1 cellular context compared by ENCODE assay signal in the genomic region with DNA sequence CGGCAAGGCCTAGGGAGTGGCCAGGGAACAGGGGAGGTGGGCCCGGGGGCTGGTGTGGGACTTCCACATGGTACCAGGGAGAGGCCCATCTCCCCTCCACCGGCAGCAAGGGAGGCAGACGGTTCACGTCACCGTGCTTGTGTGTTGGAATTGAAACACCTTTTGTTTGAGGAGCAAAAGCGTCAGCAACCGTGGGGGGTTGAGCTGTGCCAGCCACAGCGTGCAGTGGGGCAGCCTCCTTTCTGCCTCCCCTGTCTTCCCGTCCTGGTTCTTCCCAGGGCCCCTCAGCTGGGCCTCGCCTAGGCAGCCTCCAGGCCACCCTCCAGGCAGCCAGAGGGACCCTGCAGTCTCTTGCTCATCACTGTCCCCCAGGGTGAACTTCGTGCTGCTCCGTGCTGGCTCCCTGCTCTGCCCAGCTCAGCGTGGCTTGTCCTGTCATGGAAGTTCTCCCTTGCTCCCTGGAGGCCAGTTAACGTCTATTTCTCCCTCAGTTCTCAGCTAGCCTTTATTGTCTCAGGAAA.
TF ChIP-seq lines count a peak whose summit lies in the region.

No MANE protein-coding gene starts in this region.

TF ChIP-seq in HEK293, 187 proteins besides CTCF, POLR2A, EP300 and RAD21 (continued from another document):
- TF ChIP-seq, protein P1, sequence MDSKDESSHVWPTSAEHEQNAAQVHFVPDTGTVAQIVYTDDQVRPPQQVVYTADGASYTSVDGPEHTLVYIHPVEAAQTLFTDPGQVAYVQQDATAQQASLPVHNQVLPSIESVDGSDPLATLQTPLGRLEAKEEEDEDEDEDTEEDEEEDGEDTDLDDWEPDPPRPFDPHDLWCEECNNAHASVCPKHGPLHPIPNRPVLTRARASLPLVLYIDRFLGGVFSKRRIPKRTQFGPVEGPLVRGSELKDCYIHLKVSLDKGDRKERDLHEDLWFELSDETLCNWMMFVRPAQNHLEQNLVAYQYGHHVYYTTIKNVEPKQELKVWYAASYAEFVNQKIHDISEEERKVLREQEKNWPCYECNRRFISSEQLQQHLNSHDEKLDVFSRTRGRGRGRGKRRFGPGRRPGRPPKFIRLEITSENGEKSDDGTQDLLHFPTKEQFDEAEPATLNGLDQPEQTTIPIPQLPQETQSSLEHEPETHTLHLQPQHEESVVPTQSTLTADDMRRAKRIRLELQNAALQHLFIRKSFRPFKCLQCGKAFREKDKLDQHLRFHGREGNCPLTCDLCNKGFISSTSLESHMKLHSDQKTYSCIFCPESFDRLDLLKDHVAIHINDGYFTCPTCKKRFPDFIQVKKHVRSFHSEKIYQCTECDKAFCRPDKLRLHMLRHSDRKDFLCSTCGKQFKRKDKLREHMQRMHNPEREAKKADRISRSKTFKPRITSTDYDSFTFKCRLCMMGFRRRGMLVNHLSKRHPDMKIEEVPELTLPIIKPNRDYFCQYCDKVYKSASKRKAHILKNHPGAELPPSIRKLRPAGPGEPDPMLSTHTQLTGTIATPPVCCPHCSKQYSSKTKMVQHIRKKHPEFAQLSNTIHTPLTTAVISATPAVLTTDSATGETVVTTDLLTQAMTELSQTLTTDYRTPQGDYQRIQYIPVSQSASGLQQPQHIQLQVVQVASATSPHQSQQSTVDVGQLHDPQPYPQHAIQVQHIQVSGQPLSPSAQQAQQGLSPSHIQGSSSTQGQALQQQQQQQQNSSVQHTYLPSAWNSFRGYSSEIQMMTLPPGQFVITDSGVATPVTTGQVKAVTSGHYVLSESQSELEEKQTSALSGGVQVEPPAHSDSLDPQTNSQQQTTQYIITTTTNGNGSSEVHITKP (tag by site-specific recombination; IDR thresholded peaks at IDR 0.05): no peak
- TF ChIP-seq ZNF623 (tag by site-specific recombination; IDR thresholded peaks at IDR 0.05) (no peak), SP3 (tag by site-specific recombination; IDR thresholded peaks at IDR 0.05) (no peak), SP2 (tag by site-specific recombination; IDR thresholded peaks at IDR 0.05) (no peak), ZNF76 (tag by site-specific recombination; IDR thresholded peaks at IDR 0.05; ENCODE audit: borderline replicate concordance, low read depth) (no peak), ZNF629 (tag by site-specific recombination; IDR thresholded peaks at IDR 0.05) (no peak), ZNF2 (tag by site-specific recombination; IDR thresholded peaks at IDR 0.05) (no peak), ZNF670 (tag by site-specific recombination; IDR thresholded peaks at IDR 0.05; ENCODE audit: low read depth) (no peak), ZNF658 (tag by site-specific recombination; IDR thresholded peaks at IDR 0.05) (no peak), ZNF112 (tag by site-specific recombination; IDR thresholded peaks at IDR 0.05) (no peak), ZNF792 (tag by site-specific recombination; IDR thresholded peaks at IDR 0.05) (no peak), ZNF211 (tag by site-specific recombination; IDR thresholded peaks at IDR 0.05; ENCODE audit: low read depth) (no peak), ZNF16 (tag by site-specific recombination; IDR thresholded peaks at IDR 0.05; ENCODE audit: low read depth) (no peak), ZNF266 (tag by site-specific recombination; IDR thresholded peaks at IDR 0.05; ENCODE audit: low read depth) (no peak), ZIC2 (tag by site-specific recombination; IDR thresholded peaks at IDR 0.05) (peak; percentile 96), ZNF707 (tag by site-specific recombination; IDR thresholded peaks at IDR 0.05) (no peak), BCL11A (tag by site-specific recombination; IDR thresholded peaks at IDR 0.05; ENCODE audit: low read depth) (no peak), ZBTB48 (tag by site-specific recombination; IDR thresholded peaks at IDR 0.05) (no peak)
- TF ChIP-seq, protein P2, sequence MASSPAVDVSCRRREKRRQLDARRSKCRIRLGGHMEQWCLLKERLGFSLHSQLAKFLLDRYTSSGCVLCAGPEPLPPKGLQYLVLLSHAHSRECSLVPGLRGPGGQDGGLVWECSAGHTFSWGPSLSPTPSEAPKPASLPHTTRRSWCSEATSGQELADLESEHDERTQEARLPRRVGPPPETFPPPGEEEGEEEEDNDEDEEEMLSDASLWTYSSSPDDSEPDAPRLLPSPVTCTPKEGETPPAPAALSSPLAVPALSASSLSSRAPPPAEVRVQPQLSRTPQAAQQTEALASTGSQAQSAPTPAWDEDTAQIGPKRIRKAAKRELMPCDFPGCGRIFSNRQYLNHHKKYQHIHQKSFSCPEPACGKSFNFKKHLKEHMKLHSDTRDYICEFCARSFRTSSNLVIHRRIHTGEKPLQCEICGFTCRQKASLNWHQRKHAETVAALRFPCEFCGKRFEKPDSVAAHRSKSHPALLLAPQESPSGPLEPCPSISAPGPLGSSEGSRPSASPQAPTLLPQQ (tag by site-specific recombination; IDR thresholded peaks at IDR 0.05): no peak
- TF ChIP-seq, protein P3, sequence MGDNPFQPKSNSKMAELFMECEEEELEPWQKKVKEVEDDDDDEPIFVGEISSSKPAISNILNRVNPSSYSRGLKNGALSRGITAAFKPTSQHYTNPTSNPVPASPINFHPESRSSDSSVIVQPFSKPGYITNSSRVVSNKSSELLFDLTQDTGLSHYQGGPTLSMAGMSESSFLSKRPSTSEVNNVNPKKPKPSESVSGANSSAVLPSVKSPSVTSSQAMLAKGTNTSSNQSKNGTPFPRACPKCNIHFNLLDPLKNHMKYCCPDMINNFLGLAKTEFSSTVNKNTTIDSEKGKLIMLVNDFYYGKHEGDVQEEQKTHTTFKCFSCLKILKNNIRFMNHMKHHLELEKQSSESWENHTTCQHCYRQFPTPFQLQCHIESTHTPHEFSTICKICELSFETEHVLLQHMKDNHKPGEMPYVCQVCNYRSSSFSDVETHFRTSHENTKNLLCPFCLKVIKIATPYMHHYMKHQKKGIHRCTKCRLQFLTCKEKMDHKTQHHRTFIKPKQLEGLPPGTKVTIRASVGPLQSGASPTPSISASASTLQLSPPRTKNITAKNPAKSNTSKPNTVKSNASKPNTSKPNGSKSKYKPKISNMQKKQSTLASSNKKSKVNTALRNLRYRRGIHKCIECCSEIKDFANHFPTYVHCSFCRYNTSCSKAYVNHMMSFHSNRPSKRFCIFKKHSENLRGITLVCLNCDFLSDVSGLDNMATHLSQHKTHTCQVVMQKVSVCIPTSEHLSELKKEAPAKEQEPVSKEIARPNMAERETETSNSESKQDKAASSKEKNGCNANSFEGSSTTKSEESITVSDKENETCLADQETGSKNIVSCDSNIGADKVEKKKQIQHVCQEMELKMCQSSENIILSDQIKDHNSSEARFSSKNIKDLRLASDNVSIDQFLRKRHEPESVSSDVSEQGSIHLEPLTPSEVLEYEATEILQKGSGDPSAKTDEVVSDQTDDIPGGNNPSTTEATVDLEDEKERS (tag by site-specific recombination; IDR thresholded peaks at IDR 0.05): no peak
TF ChIP-seq in HEK293: peak in this region for 5.
